Comparison of ENCODE assay signal across 20 cellular contexts in genomic region chr11:110730773-110731172, GRCh38. TPM values are rescaled to one million over a fixed set of nuclear protein-coding genes. Genes with fewer than 3 reads are reported as not detected.
DNase-seq lines count a peak whose midpoint lies in the region; ATAC-seq and TF ChIP-seq lines count a peak whose summit lies in the region.
"Had no signal": no experiment of that assay in that cellular context is flagged by ENCODE, and none has a peak within 500 bp of the region (broad histone marks: within the 10 kb centered on the region; RNA-seq: fewer than 3 reads in every experiment).

No MANE protein-coding gene starts in this region.

- no peaks in the 10 kb centered on the region for H3K4me1 ChIP-seq in upper lobe of left lung
- H3K4me1 ChIP-seq: BE2C, HAP-1 had no signal

- H3K36me3 ChIP-seq in GM06990 (ENCODE audit: control insufficient read depth, insufficient read depth, low read length): no peaks in the 10 kb centered on the region
- no peaks in the 10 kb centered on the region for H3K36me3 ChIP-seq in upper lobe of left lung
- H3K36me3 ChIP-seq: BE2C, HAP-1 had no signal

- H3K27me3 Mint-ChIP-seq in stimulated activated naive B cell treated with anti-CD40 and anti-IgM and Interleukin-4, amounts not matched to agents 10 μg/mL and 1 μg/mL and 100 μg/mL, for 72 hours: peaks cover 23 to 40% of the 10 kb centered on the region in 2 donors

- no peak for TF ChIP-seq POLR2A in upper lobe of left lung (IDR thresholded peaks at IDR 0.05)

- peak; percentile 3 for DNase-seq in GM06990 (ENCODE audit: extremely low read depth, insufficient read length)
- peak; percentile 30 to 78 for DNase-seq in NCI-H526 (lab: John Stamatoyannopoulos, UW)
- DNase-seq in germinal center (ENCODE audit: low spot score): peak; percentile 13
- no peak for DNase-seq in stimulated activated naive B cell treated with anti-CD40 and anti-IgM and Interleukin-4, amounts not matched to agents 10 μg/mL and 1 μg/mL and 100 μg/mL, for 72 hours
- DNase-seq in NCI-H774 (lab: John Stamatoyannopoulos, UW): no peak
- DNase-seq in AG08396 (ENCODE audit: low spot score): no peak
- no peak for DNase-seq in upper lobe of left lung
- DNase-seq: BE2C; C1 segment of cervical spinal cord; CD4-positive, CD25-positive, alpha-beta regulatory T cell; CD8-positive, alpha-beta memory T cell; COR-L47; DMS 273 treated with DMSO at 0.1 percent for 48 hours; DMS79; GF-D8; GM23248 had no signal

- H3K27ac Mint-ChIP-seq in stimulated activated naive B cell treated with anti-CD40 and anti-IgM and Interleukin-4, amounts not matched to agents 10 μg/mL and 1 μg/mL and 100 μg/mL, for 72 hours: no peak overlapping the region
- H3K27ac Mint-ChIP-seq: CD4-positive, CD25-positive, alpha-beta regulatory T cell; CD8-positive, alpha-beta memory T cell had no signal

- H3K4me1 Mint-ChIP-seq in stimulated activated naive B cell treated with anti-CD40 and anti-IgM and Interleukin-4, amounts not matched to agents 10 μg/mL and 1 μg/mL and 100 μg/mL, for 72 hours: peaks cover 5 to 9% of the 10 kb centered on the region in 2 donors
- H3K4me1 Mint-ChIP-seq: CD4-positive, CD25-positive, alpha-beta regulatory T cell; CD8-positive, alpha-beta memory T cell had no signal

- no peak overlapping the region for H3K27ac ChIP-seq in upper lobe of left lung
- H3K27ac ChIP-seq: GM23248, HL-60 had no signal

- no peaks in the 10 kb centered on the region for H3K9me3 ChIP-seq in upper lobe of left lung
- H3K9me3 ChIP-seq: BE2C, HAP-1 had no signal

- H3K36me3 Mint-ChIP-seq in stimulated activated naive B cell treated with anti-CD40 and anti-IgM and Interleukin-4, amounts not matched to agents 10 μg/mL and 1 μg/mL and 100 μg/mL, for 72 hours: peaks cover 0 to 3% of the 10 kb centered on the region in 2 donors
- H3K36me3 Mint-ChIP-seq: CD4-positive, CD25-positive, alpha-beta regulatory T cell had no signal

- no peak for TF ChIP-seq CTCF in GM06990 (IDR thresholded peaks at IDR 0.05; ENCODE audit: insufficient read depth, low read length, poor library complexity, severe bottlenecking)
- TF ChIP-seq CTCF in upper lobe of left lung (IDR thresholded peaks at IDR 0.05): no peak

- H3K4me3 ChIP-seq in GM06990 (replicated peaks; ENCODE audit: low read depth, low read length): no peak overlapping the region
- no peak overlapping the region for H3K4me3 ChIP-seq in upper lobe of left lung
- H3K4me3 ChIP-seq: GM12878, GM23248, HAP-1 had no signal

- H3K9me3 Mint-ChIP-seq in stimulated activated naive B cell treated with anti-CD40 and anti-IgM and Interleukin-4, amounts not matched to agents 10 μg/mL and 1 μg/mL and 100 μg/mL, for 72 hours: peaks cover 4% of the 10 kb centered on the region in 2 donors

- no peak overlapping the region for H3K4me3 Mint-ChIP-seq in stimulated activated naive B cell treated with anti-CD40 and anti-IgM and Interleukin-4, amounts not matched to agents 10 μg/mL and 1 μg/mL and 100 μg/mL, for 72 hours
- H3K4me3 Mint-ChIP-seq: CD4-positive, CD25-positive, alpha-beta regulatory T cell; CD8-positive, alpha-beta memory T cell had no signal

- no peak for TF ChIP-seq EP300 in upper lobe of left lung (IDR thresholded peaks at IDR 0.05)

- no peaks in the 10 kb centered on the region; the same call in 1 of the 2 replicates for H3K27me3 ChIP-seq in GM06990 (replicated peaks; ENCODE audit: control insufficient read depth, insufficient read depth, low read length)
- no peaks in the 10 kb centered on the region for H3K27me3 ChIP-seq in upper lobe of left lung
- H3K27me3 ChIP-seq: BE2C had no signal

- peak; percentile 61 to 63 for ATAC-seq in stimulated activated naive B cell treated with anti-CD40 and anti-IgM and Interleukin-4, amounts not matched to agents 10 μg/mL and 1 μg/mL and 100 μg/mL, for 72 hours (replicated peaks)
- ATAC-seq in upper lobe of left lung (ENCODE audit: low FRiP score in 2 of 2): no peak
- ATAC-seq: GM12878 had no signal

- WGBS in upper lobe of left lung, 2 donors: 76 to 93% methylated on average over 1 of the region's 1 CpG

RNA-seq across cellular contexts. Expression of gene ARHGAP20, which starts 18.5 kb away (rescaled TPM):
- total RNA-seq in upper lobe of left lung: 1 to 10 TPM; 4.3 to 7.4 (median 5.5) TPM
- total RNA-seq: A172; CD4-positive, CD25-positive, alpha-beta regulatory T cell; GM12878 had no signal

Comparison
In these comparisons a context has a peak if more than half of its experiments do, and no peak if none do; other contexts are left out.
1. DNase-seq: peak in GM06990 (single experiment), NCI-H526 (2 of 2) and germinal center (single experiment); none in stimulated activated naive B cell treated with anti-CD40 and anti-IgM and Interleukin-4, amounts not matched to agents 10 μg/mL and 1 μg/mL and 100 μg/mL, for 72 hours (single experiment), NCI-H774 (single experiment), AG08396 (single experiment) and upper lobe of left lung (0 of 2).
2. ATAC-seq: peak in stimulated activated naive B cell treated with anti-CD40 and anti-IgM and Interleukin-4, amounts not matched to agents 10 μg/mL and 1 μg/mL and 100 μg/mL, for 72 hours (2 of 2); none in upper lobe of left lung (0 of 2).